1 cellular context compared by ENCODE assay signal in the genomic region with DNA sequence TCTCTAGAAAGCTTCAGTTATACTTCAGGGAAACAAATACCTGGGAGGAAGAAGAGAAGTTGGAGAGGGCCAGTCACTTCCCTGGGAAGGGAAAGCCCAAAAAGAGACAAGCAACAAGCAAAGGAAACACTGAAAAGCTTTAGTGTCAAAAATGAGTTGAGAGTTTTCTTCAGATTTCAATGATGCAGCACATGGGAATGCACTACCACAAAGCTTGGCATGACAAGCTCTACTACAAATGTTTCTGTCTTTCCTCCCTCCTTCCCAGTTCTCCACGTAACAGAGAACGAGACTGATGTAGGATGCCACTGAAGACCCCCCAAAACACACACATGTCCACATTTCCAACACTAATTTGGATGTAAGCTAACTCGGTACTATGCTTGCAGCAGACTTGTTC.
TF ChIP-seq lines count a peak whose summit lies in the region.

No MANE protein-coding gene starts in this region.

TF ChIP-seq in HepG2, 621 proteins besides CTCF, POLR2A, EP300 and RAD21:
- TF ChIP-seq, protein P1, sequence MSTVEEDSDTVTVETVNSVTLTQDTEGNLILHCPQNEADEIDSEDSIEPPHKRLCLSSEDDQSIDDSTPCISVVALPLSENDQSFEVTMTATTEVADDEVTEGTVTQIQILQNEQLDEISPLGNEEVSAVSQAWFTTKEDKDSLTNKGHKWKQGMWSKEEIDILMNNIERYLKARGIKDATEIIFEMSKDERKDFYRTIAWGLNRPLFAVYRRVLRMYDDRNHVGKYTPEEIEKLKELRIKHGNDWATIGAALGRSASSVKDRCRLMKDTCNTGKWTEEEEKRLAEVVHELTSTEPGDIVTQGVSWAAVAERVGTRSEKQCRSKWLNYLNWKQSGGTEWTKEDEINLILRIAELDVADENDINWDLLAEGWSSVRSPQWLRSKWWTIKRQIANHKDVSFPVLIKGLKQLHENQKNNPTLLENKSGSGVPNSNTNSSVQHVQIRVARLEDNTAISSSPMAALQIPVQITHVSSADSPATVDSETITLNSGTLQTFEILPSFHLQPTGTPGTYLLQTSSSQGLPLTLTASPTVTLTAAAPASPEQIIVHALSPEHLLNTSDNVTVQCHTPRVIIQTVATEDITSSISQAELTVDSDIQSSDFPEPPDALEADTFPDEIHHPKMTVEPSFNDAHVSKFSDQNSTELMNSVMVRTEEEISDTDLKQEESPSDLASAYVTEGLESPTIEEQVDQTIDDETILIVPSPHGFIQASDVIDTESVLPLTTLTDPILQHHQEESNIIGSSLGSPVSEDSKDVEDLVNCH (CRISPR knock-in tag; IDR thresholded peaks at IDR 0.05) = no peak
- TF ChIP-seq ZNF720 (CRISPR knock-in tag; IDR thresholded peaks at IDR 0.05) = no peak
- no peak for TF ChIP-seq ZNF326 (CRISPR knock-in tag; IDR thresholded peaks at IDR 0.05; ENCODE audit: borderline replicate concordance)
- TF ChIP-seq GTF3A (CRISPR knock-in tag; conservative IDR thresholded peaks at IDR 0.05) = no peak
- TF ChIP-seq, protein P2, sequence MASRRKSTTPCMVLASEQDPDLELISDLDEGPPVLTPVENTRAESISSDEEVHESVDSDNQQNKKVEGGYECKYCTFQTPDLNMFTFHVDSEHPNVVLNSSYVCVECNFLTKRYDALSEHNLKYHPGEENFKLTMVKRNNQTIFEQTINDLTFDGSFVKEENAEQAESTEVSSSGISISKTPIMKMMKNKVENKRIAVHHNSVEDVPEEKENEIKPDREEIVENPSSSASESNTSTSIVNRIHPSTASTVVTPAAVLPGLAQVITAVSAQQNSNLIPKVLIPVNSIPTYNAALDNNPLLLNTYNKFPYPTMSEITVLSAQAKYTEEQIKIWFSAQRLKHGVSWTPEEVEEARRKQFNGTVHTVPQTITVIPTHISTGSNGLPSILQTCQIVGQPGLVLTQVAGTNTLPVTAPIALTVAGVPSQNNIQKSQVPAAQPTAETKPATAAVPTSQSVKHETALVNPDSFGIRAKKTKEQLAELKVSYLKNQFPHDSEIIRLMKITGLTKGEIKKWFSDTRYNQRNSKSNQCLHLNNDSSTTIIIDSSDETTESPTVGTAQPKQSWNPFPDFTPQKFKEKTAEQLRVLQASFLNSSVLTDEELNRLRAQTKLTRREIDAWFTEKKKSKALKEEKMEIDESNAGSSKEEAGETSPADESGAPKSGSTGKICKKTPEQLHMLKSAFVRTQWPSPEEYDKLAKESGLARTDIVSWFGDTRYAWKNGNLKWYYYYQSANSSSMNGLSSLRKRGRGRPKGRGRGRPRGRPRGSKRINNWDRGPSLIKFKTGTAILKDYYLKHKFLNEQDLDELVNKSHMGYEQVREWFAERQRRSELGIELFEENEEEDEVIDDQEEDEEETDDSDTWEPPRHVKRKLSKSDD (CRISPR knock-in tag; IDR thresholded peaks at IDR 0.05; ENCODE audit: low read depth) = no peak
- TF ChIP-seq ZNF496 (CRISPR knock-in tag; IDR thresholded peaks at IDR 0.05; ENCODE audit: insufficient replicate concordance) = no peak
- TF ChIP-seq, protein P3, sequence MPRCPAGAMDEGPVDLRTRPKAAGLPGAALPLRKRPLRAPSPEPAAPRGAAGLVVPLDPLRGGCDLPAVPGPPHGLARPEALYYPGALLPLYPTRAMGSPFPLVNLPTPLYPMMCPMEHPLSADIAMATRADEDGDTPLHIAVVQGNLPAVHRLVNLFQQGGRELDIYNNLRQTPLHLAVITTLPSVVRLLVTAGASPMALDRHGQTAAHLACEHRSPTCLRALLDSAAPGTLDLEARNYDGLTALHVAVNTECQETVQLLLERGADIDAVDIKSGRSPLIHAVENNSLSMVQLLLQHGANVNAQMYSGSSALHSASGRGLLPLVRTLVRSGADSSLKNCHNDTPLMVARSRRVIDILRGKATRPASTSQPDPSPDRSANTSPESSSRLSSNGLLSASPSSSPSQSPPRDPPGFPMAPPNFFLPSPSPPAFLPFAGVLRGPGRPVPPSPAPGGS (CRISPR knock-in tag; IDR thresholded peaks at IDR 0.05) = no peak
- no peak for TF ChIP-seq TCF7L2 (IDR thresholded peaks at IDR 0.05; ENCODE audit: low read depth, low read length)
- no peak for TF ChIP-seq EHMT2 (IDR thresholded peaks at IDR 0.05; ENCODE audit: borderline replicate concordance, low read depth, low read length)
- TF ChIP-seq FOXJ3 (CRISPR knock-in tag; IDR thresholded peaks at IDR 0.05; ENCODE audit: borderline replicate concordance) = no peak
- TF ChIP-seq, protein P4, sequence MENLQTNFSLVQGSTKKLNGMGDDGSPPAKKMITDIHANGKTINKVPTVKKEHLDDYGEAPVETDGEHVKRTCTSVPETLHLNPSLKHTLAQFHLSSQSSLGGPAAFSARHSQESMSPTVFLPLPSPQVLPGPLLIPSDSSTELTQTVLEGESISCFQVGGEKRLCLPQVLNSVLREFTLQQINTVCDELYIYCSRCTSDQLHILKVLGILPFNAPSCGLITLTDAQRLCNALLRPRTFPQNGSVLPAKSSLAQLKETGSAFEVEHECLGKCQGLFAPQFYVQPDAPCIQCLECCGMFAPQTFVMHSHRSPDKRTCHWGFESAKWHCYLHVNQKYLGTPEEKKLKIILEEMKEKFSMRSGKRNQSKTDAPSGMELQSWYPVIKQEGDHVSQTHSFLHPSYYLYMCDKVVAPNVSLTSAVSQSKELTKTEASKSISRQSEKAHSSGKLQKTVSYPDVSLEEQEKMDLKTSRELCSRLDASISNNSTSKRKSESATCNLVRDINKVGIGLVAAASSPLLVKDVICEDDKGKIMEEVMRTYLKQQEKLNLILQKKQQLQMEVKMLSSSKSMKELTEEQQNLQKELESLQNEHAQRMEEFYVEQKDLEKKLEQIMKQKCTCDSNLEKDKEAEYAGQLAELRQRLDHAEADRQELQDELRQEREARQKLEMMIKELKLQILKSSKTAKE (CRISPR knock-in tag; IDR thresholded peaks at IDR 0.05; ENCODE audit: borderline replicate concordance) = no peak
